ENCODE assay signal across 8 cellular contexts in genomic region chr2:86440631-86441391, GRCh38. TPM values are rescaled to one million over a fixed set of nuclear protein-coding genes. Genes with fewer than 3 reads are reported as not detected.
DNase-seq lines count a peak whose midpoint lies in the region; ATAC-seq and TF ChIP-seq lines count a peak whose summit lies in the region.

A gene with protein sequence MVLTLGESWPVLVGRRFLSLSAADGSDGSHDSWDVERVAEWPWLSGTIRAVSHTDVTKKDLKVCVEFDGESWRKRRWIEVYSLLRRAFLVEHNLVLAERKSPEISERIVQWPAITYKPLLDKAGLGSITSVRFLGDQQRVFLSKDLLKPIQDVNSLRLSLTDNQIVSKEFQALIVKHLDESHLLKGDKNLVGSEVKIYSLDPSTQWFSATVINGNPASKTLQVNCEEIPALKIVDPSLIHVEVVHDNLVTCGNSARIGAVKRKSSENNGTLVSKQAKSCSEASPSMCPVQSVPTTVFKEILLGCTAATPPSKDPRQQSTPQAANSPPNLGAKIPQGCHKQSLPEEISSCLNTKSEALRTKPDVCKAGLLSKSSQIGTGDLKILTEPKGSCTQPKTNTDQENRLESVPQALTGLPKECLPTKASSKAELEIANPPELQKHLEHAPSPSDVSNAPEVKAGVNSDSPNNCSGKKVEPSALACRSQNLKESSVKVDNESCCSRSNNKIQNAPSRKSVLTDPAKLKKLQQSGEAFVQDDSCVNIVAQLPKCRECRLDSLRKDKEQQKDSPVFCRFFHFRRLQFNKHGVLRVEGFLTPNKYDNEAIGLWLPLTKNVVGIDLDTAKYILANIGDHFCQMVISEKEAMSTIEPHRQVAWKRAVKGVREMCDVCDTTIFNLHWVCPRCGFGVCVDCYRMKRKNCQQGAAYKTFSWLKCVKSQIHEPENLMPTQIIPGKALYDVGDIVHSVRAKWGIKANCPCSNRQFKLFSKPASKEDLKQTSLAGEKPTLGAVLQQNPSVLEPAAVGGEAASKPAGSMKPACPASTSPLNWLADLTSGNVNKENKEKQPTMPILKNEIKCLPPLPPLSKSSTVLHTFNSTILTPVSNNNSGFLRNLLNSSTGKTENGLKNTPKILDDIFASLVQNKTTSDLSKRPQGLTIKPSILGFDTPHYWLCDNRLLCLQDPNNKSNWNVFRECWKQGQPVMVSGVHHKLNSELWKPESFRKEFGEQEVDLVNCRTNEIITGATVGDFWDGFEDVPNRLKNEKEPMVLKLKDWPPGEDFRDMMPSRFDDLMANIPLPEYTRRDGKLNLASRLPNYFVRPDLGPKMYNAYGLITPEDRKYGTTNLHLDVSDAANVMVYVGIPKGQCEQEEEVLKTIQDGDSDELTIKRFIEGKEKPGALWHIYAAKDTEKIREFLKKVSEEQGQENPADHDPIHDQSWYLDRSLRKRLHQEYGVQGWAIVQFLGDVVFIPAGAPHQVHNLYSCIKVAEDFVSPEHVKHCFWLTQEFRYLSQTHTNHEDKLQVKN (N-terminal part only) (plus strand): TSS chr2:86441371. CDS start chr2:86442048, 677 bp downstream.

- peak within 1 kb of the TSS; percentile 99 for H3K4me3 Mint-ChIP-seq in glutamatergic neuron (ENCODE audit: unreplicated experiment)

- ATAC-seq in HG02840 (IDR thresholded peaks at IDR 0.05; ENCODE audit: low FRiP score, unreplicated experiment) (peak; percentile 86), omental fat pad (ENCODE audit: low FRiP score) (peak; percentile 97)

- TF ChIP-seq CTCF in GM12864 (IDR thresholded peaks at IDR 0.05; ENCODE audit: low read depth, low read length, missing control alignments) (no peak), glutamatergic neuron (IDR thresholded peaks at IDR 0.05; ENCODE audit: partially characterized antibody, unreplicated experiment) (no peak), omental fat pad (IDR thresholded peaks at IDR 0.05) (no peak)

- peak within 1 kb of the TSS; percentile 100 for H3K27ac Mint-ChIP-seq in glutamatergic neuron (ENCODE audit: unreplicated experiment)

- H3K9me3 Mint-ChIP-seq in glutamatergic neuron (ENCODE audit: unreplicated experiment), result peaks cover 20% of the 10 kb centered on the region

- peak; percentile 98 for DNase-seq in GM12864 (ENCODE audit: low read depth)
- peak; percentile 98 for DNase-seq in NCI-H1436 (lab: John Stamatoyannopoulos, UW)
- DNase-seq in SW480 (ENCODE audit: low spot score), result peak; percentile 100
- DNase-seq in activated naive CD8-positive, alpha-beta T cell treated with anti-CD3 and anti-CD28 coated beads, Interleukin-2, amount 50 U/mL, for 16 hours (ENCODE audit: low read depth, low spot score), result peak; percentile 99
- DNase-seq in glutamatergic neuron, result peak; percentile 100
- peak; percentile 96 for DNase-seq in omental fat pad (ENCODE audit: low spot score)

- peaks cover 19% of the 10 kb centered on the region for H3K4me1 Mint-ChIP-seq in glutamatergic neuron (ENCODE audit: low read depth, unreplicated experiment)

- H3K27ac ChIP-seq in temporal lobe (ENCODE audit: low read depth, low read length), result peak within 1 kb of the TSS; percentile 90

- peaks cover 12% of the 10 kb centered on the region for H3K27me3 Mint-ChIP-seq in glutamatergic neuron (ENCODE audit: unreplicated experiment)

- H3K4me3 ChIP-seq in GM12864 (ENCODE audit: low read depth, low read length), result peak within 1 kb of the TSS; percentile 81

- peaks cover 34% of the 10 kb centered on the region for H3K36me3 Mint-ChIP-seq in glutamatergic neuron (ENCODE audit: unreplicated experiment)

RNA-seq across cellular contexts. Expression of the gene that starts here (rescaled TPM):
- total RNA-seq in glutamatergic neuron (ENCODE audit: unreplicated experiment) (80.3 TPM), omental fat pad (10 to 100 TPM; 17.7 to 56.0 (median 25.7) TPM), temporal lobe (46.5 TPM)

Comparison
In these comparisons a context has a peak if more than half of its experiments do, and no peak if none do; other contexts are left out.
1. Peak in every context shown above with its lines: DNase-seq, ATAC-seq, H3K4me3 ChIP-seq and H3K27ac ChIP-seq.